Comparison of ENCODE assay signal across 14 cellular contexts in the genomic region with DNA sequence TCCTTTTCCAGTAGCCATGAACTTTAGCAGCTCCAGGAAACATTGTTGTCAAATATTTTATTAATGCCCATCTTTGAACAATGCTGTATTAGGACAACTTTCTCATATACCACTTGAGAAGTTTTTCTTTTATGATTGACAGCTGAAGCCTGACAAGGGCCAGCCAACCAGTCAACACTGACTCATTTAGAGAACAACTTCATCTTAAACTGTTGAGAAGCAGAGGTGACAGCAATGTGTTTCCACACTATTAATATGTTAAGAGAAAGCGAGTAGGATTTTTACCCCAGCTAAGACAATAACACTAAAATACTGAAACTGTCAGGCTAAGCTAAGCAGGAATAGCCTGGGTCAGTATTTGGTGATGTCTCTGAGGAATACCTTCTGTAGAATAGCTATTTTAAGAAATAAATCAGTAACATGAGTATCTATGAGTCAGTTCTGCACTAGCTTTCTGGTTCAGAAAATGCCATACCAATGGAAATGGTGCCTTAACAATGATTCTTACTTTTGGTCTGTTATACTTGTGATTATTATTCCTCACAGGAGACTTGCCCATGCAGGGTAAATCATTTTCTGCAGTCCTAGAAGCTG.
DNase-seq lines count a peak whose midpoint lies in the region; ATAC-seq and TF ChIP-seq lines count a peak whose summit lies in the region.
"Had no signal": no experiment of that assay in that cellular context is flagged by ENCODE, and none has a peak within 500 bp of the region (broad histone marks: within the 10 kb centered on the region; RNA-seq: fewer than 3 reads in every experiment).

No MANE protein-coding gene starts in this region.

- no peaks in the 10 kb centered on the region for H3K36me3 ChIP-seq in A673 (ENCODE audit: insufficient read depth, low read length, poor library complexity, severe bottlenecking)
- H3K36me3 ChIP-seq: lower lobe of right lung, pancreas had no signal

- no peak overlapping the region for H3K27ac ChIP-seq in A673 (ENCODE audit: low read depth, low read length, poor library complexity, severe bottlenecking)
- H3K27ac ChIP-seq: lower lobe of right lung, pancreas had no signal

- H3K9me3 ChIP-seq in A673 (ENCODE audit: low read depth, low read length, poor library complexity, severe bottlenecking), result no peaks in the 10 kb centered on the region
- H3K9me3 ChIP-seq: lower lobe of right lung, pancreas had no signal

- intact Hi-C loops in A673 (cut with micrococcal nuclease; ENCODE audit: unreplicated experiment), result no loop called here

- H3K4me3 ChIP-seq in A673 (ENCODE audit: low read depth, low read length, poor library complexity, severe bottlenecking), result no peak overlapping the region
- H3K4me3 ChIP-seq: lower lobe of right lung, pancreas had no signal

- CTCF ChIA-PET in A673 (lab: Charles Lee), result no interaction called here

- ATAC-seq in GM18499 (IDR thresholded peaks at IDR 0.05; ENCODE audit: insufficient read depth, unreplicated experiment) (peak; percentile 80), GM21381 (IDR thresholded peaks at IDR 0.05; ENCODE audit: unreplicated experiment) (peak; percentile 76), HG02981 (IDR thresholded peaks at IDR 0.05; ENCODE audit: unreplicated experiment) (peak; percentile 91)
- ATAC-seq: lower lobe of right lung, pancreas had no signal

- no peak for TF ChIP-seq CTCF in A673 (conservative IDR thresholded peaks at IDR 0.05; ENCODE audit: low read depth, low read length)

- no peaks in the 10 kb centered on the region for H3K4me1 ChIP-seq in A673 (ENCODE audit: insufficient read depth, low read length, poor library complexity, severe bottlenecking)
- H3K4me1 ChIP-seq: lower lobe of right lung, pancreas had no signal

- no TSS peak for BruUV-seq in A673 (replicated peaks; lab: Mats Ljungman, UMichigan)

- DNase-seq in LHCN-M2 (ENCODE audit: low read depth) (peak; percentile 1), GOT3 (lab: John Stamatoyannopoulos, UW) (no peak), A673 (ENCODE audit: low spot score) (no peak), NCI-H82 treated with DMSO at 0.1 percent for 48 hours (lab: John Stamatoyannopoulos, UW; ENCODE audit: unreplicated experiment) (no peak)
- DNase-seq in activated T-cell treated with anti-CD3 and anti-CD28 coated beads, Interleukin-2, amount 50 U/mL, for 48 hours, result no peak
- DNase-seq: activated CD4-positive, CD25-positive, alpha-beta regulatory T cell treated with anti-CD3 and anti-CD28 coated beads, Interleukin-2, amount 50 U/mL, for 72 hours; activated effector memory CD4-positive, alpha-beta T cell treated with Interleukin-2 at 50 U/mL for 16 hours; lower lobe of right lung; NCI-H446; pancreas; stimulated activated CD4-positive, alpha-beta T cell treated with anti-CD3 and anti-CD28 coated beads, Interleukin-4, amount 100 ng/mL, for 1 hour had no signal

- H3K27me3 ChIP-seq in A673 (replicated peaks; ENCODE audit: insufficient read depth, low read depth, low read length, poor library complexity), result no peaks in the 10 kb centered on the region
- H3K27me3 ChIP-seq: pancreas had no signal

- POLR2A ChIA-PET in A673 (lab: Charles Lee; ENCODE audit: low non-redundant PET), result no interaction called here
